In genomic region chr13:113430378-113431110, GRCh38 we compare ENCODE assay signal across 21 cellular contexts. TPM values are rescaled to one million over a fixed set of nuclear protein-coding genes. Genes with fewer than 3 reads are reported as not detected.
DNase-seq lines count a peak whose midpoint lies in the region; ATAC-seq and TF ChIP-seq lines count a peak whose summit lies in the region.
"Had no signal": no experiment of that assay in that cellular context is flagged by ENCODE, and none has a peak within 500 bp of the region (broad histone marks: within the 10 kb centered on the region; RNA-seq: fewer than 3 reads in every experiment).

No MANE protein-coding gene starts in this region.

- no peaks in the 10 kb centered on the region for H3K4me1 ChIP-seq in osteoblast (ENCODE audit: insufficient read depth, low read length)

- H3K36me3 Mint-ChIP-seq in natural killer cell treated with Interleukin-12 subunit alpha and Interleukin-12 subunit beta and Interleukin-15 and Interleukin-18, amount 100 ng/mL, for 72 hours: no peaks in the 10 kb centered on the region
- H3K36me3 Mint-ChIP-seq in natural killer cell (no peaks in the 10 kb centered on the region), nephron progenitor cell (ENCODE audit: low read depth) (peaks cover 4% of the 10 kb centered on the region)

- intact Hi-C loops in natural killer cell (cut with micrococcal nuclease) (no loop called here), left cardiac atrium (cut with DNase I) (no loop called here)

- H3K4me2 ChIP-seq in osteoblast (ENCODE audit: insufficient read depth, low read length): no peak overlapping the region
- H3K4me2 ChIP-seq: GM23338, KMS-11 had no signal

- no peaks in the 10 kb centered on the region for H3K9me3 Mint-ChIP-seq in natural killer cell treated with Interleukin-12 subunit alpha and Interleukin-12 subunit beta and Interleukin-15 and Interleukin-18, amount 100 ng/mL, for 72 hours
- H3K9me3 Mint-ChIP-seq in natural killer cell: no peaks in the 10 kb centered on the region
- no peaks in the 10 kb centered on the region for H3K9me3 Mint-ChIP-seq in nephron progenitor cell
- H3K9me3 Mint-ChIP-seq: GM23338 had no signal

- H3K27ac Mint-ChIP-seq in natural killer cell treated with Interleukin-12 subunit alpha and Interleukin-12 subunit beta and Interleukin-15 and Interleukin-18, amount 100 ng/mL, for 72 hours: no peak overlapping the region
- H3K27ac Mint-ChIP-seq in natural killer cell (no peak overlapping the region), nephron progenitor cell (no peak overlapping the region)
- H3K27ac Mint-ChIP-seq: CD4-positive, alpha-beta memory T cell had no signal

- H3K4me3 Mint-ChIP-seq in natural killer cell treated with Interleukin-12 subunit alpha and Interleukin-12 subunit beta and Interleukin-15 and Interleukin-18, amount 100 ng/mL, for 72 hours: no peak overlapping the region
- H3K4me3 Mint-ChIP-seq in natural killer cell (no peak overlapping the region), nephron progenitor cell (no peak overlapping the region)
- H3K4me3 Mint-ChIP-seq: CD4-positive, alpha-beta memory T cell; GM23338 had no signal

- H3K36me3 ChIP-seq in osteoblast (ENCODE audit: insufficient read depth, low read length): no peaks in the 10 kb centered on the region
- H3K36me3 ChIP-seq: SJCRH30 had no signal

- H3K4me1 Mint-ChIP-seq in natural killer cell treated with Interleukin-12 subunit alpha and Interleukin-12 subunit beta and Interleukin-15 and Interleukin-18, amount 100 ng/mL, for 72 hours (ENCODE audit: low read depth in 2 of 2): no peaks in the 10 kb centered on the region
- H3K4me1 Mint-ChIP-seq in natural killer cell (no peaks in the 10 kb centered on the region), nephron progenitor cell (peaks cover 17% of the 10 kb centered on the region)
- H3K4me1 Mint-ChIP-seq: CD4-positive, alpha-beta memory T cell had no signal

- no peak overlapping the region for H2AFZ ChIP-seq in osteoblast (ENCODE audit: low read length)
- H2AFZ ChIP-seq: GM23338 had no signal

- no peaks in the 10 kb centered on the region for H3K27me3 Mint-ChIP-seq in natural killer cell treated with Interleukin-12 subunit alpha and Interleukin-12 subunit beta and Interleukin-15 and Interleukin-18, amount 100 ng/mL, for 72 hours
- H3K27me3 Mint-ChIP-seq in natural killer cell (ENCODE audit: low read depth in 2 of 2): no peaks in the 10 kb centered on the region
- H3K27me3 Mint-ChIP-seq in nephron progenitor cell (ENCODE audit: low read depth, poor library complexity): no peaks in the 10 kb centered on the region
- H3K27me3 Mint-ChIP-seq: CD4-positive, alpha-beta memory T cell had no signal

- TF ChIP-seq CTCF in natural killer cell (IDR thresholded peaks at IDR 0.05) (no peak), osteoblast (IDR thresholded peaks at IDR 0.05; ENCODE audit: extremely low read depth, low read depth, low read length) (no peak), nephron progenitor cell (IDR thresholded peaks at IDR 0.05) (no peak)

- H3K27me3 ChIP-seq in osteoblast (ENCODE audit: insufficient read depth, low read length): no peaks in the 10 kb centered on the region
- H3K27me3 ChIP-seq: SJCRH30 had no signal

- H3K9me3 ChIP-seq in osteoblast (ENCODE audit: low read depth, low read length): no peaks in the 10 kb centered on the region
- H3K9me3 ChIP-seq: SJCRH30 had no signal

- no peaks in the 10 kb centered on the region for H3K79me2 ChIP-seq in osteoblast (ENCODE audit: insufficient read depth, low read length)

- H3K27ac ChIP-seq in osteoblast (ENCODE audit: low read depth, low read length): no peak overlapping the region
- H3K27ac ChIP-seq: KMS-11, SJCRH30 had no signal

- H4K20me1 ChIP-seq in osteoblast (ENCODE audit: insufficient read depth, low read length): no peaks in the 10 kb centered on the region

- no peak overlapping the region for H3K4me3 ChIP-seq in osteoblast (ENCODE audit: insufficient read depth, low read length)
- H3K4me3 ChIP-seq: GM23338, SJCRH30 had no signal

- peak; percentile 34 for DNase-seq in natural killer cell treated with Interleukin-12 subunit alpha and Interleukin-12 subunit beta and Interleukin-15 and Interleukin-18, amount 100 ng/mL, for 72 hours (ENCODE audit: low spot score)
- no peak for DNase-seq in natural killer cell
- DNase-seq in left cardiac atrium: no peak
- DNase-seq in osteoblast (ENCODE audit: insufficient read length, low spot score, missing footprints): peak; percentile 65
- no peak for DNase-seq in COLO829 (ENCODE audit: low spot score)
- no peak for DNase-seq in nephron progenitor cell
- DNase-seq in NCI-H1694 treated with DMSO at 0.1 percent for 48 hours (lab: John Stamatoyannopoulos, UW): no peak
- DNase-seq: CD4-positive, alpha-beta memory T cell; DMS153; IMR-90; NCI-H1092 treated with DMSO at 0.1 percent for 48 hours; NCI-H1436 treated with DMSO at 0.1 percent for 48 hours; NCI-H2029 treated with DMSO at 0.1 percent for 48 hours; NCI-H226; NCI-H510A treated with DMSO at 0.1 percent for 48 hours; NCI-H748 treated with DMSO at 0.1 percent for 48 hours; SJCRH30 had no signal

- ATAC-seq in natural killer cell treated with Interleukin-12 subunit alpha and Interleukin-12 subunit beta and Interleukin-15 and Interleukin-18, amount 100 ng/mL, for 72 hours: no peak
- ATAC-seq in natural killer cell: no peak
- ATAC-seq in left cardiac atrium: peak; percentile 47 to 63
- no peak for ATAC-seq in GM18867 (IDR thresholded peaks at IDR 0.05; ENCODE audit: unreplicated experiment)
- ATAC-seq: HCT116 had no signal

RNA-seq across cellular contexts. Expression of gene ADPRHL1, which starts 22.7 kb away (rescaled TPM):
- total RNA-seq in natural killer cell treated with Interleukin-12 subunit alpha and Interleukin-12 subunit beta and Interleukin-15 and Interleukin-18, amount 100 ng/mL, for 72 hours: 1 to 10 TPM; 1.8 to 1.9 TPM
- total RNA-seq in natural killer cell (under 1 TPM; 0.56 to 0.93 (median 0.72) TPM), left cardiac atrium (100 to 1,000 TPM; 241 to 245 TPM), osteoblast (3.8 and 5.1 TPM in 2 replicates)

RNA-seq across cellular contexts. Expression of gene DCUN1D2, which starts 60.0 kb away (rescaled TPM):
- total RNA-seq in natural killer cell treated with Interleukin-12 subunit alpha and Interleukin-12 subunit beta and Interleukin-15 and Interleukin-18, amount 100 ng/mL, for 72 hours: 10 to 100 TPM; 22.9 to 40.7 TPM
- total RNA-seq in natural killer cell (10 to 100 TPM; 26.1 to 33.9 (median 27.1) TPM), left cardiac atrium (10 to 100 TPM; 81.1 to 94.3 TPM), osteoblast (12.1 and 14.8 TPM in 2 replicates)

Comparison
In these comparisons a context has a peak if more than half of its experiments do, and no peak if none do; other contexts are left out.
1. DNase-seq: peak in natural killer cell treated with Interleukin-12 subunit alpha and Interleukin-12 subunit beta and Interleukin-15 and Interleukin-18, amount 100 ng/mL, for 72 hours (single experiment) and osteoblast (single experiment); none in natural killer cell (single experiment), left cardiac atrium (single experiment), COLO829 (single experiment), nephron progenitor cell (single experiment) and NCI-H1694 treated with DMSO at 0.1 percent for 48 hours (single experiment).
2. ATAC-seq: peak in left cardiac atrium (2 of 2); none in natural killer cell treated with Interleukin-12 subunit alpha and Interleukin-12 subunit beta and Interleukin-15 and Interleukin-18, amount 100 ng/mL, for 72 hours (0 of 2), natural killer cell (0 of 3) and GM18867 (single experiment).
3. RNA of gene ADPRHL1, which starts 22.7 kb away (total RNA-seq): 241 to 245 TPM in left cardiac atrium; 3.8 to 5.1 TPM in osteoblast, 1.8 to 1.9 TPM in natural killer cell treated with Interleukin-12 subunit alpha and Interleukin-12 subunit beta and Interleukin-15 and Interleukin-18, amount 100 ng/mL, for 72 hours and 0.56 to 0.93 TPM in natural killer cell; every median in the first group is over 10 times any median in the second.